In genomic region chr2:180944372-180944771, GRCh38 we compare ENCODE assay signal across 21 cellular contexts. TPM values are rescaled to one million over a fixed set of nuclear protein-coding genes. Genes with fewer than 3 reads are reported as not detected.
DNase-seq lines count a peak whose midpoint lies in the region; ATAC-seq, FAIRE-seq and TF ChIP-seq lines count a peak whose summit lies in the region.
"Had no signal": no experiment of that assay in that cellular context is flagged by ENCODE, and none has a peak within 500 bp of the region (broad histone marks: within the 10 kb centered on the region; RNA-seq: fewer than 3 reads in every experiment).

No MANE protein-coding gene starts in this region.

- TF ChIP-seq RAD21 in Ishikawa (IDR thresholded peaks at IDR 0.05; ENCODE audit: low read depth) (no peak), H1 (IDR thresholded peaks at IDR 0.05 in 1 of 2, conservative IDR thresholded peaks at IDR 0.05 in 1 of 2; ENCODE audit: low read depth in 2 of 2, low read length in 2 of 2) (no peak)

- H2BK15ac ChIP-seq in H1 (ENCODE audit: low read length) = no peak overlapping the region

- no peak overlapping the region for H3K4me2 ChIP-seq in H1 (ENCODE audit: insufficient read depth in 1 of 2, low read depth in 2 of 2, low read length in 2 of 2)
- no peak overlapping the region for H3K4me2 ChIP-seq in GM23248 (ENCODE audit: unreplicated experiment)

- ATAC-seq in HG03025 (IDR thresholded peaks at IDR 0.05; ENCODE audit: low FRiP score, unreplicated experiment) = no peak

- CTCF ChIA-PET in H1 (lab: Charles Lee; ENCODE audit: partially characterized antibody) = interaction anchor here (1.0 kb wide), 1 partner anchor 36 kb away, joined by 3 read pairs; the partner anchor contains the start of gene UBE2E3

- H3K23ac ChIP-seq in H1 (ENCODE audit: insufficient read length) = no peak overlapping the region

- H3K9me3 ChIP-seq in H1 (ENCODE audit: insufficient read depth in 2 of 2, low read depth in 1 of 2, low read length in 1 of 2) = no peaks in the 10 kb centered on the region
- H3K9me3 ChIP-seq in GM23248 (ENCODE audit: low read depth) = no peaks in the 10 kb centered on the region
- H3K9me3 ChIP-seq: Caco-2 had no signal

- TF ChIP-seq POLR2A in H1 (IDR thresholded peaks at IDR 0.05; ENCODE audit: control extremely low read depth in 1 of 2, low read depth in 2 of 2, low read length in 2 of 2) = no peak

- H2AFZ ChIP-seq in H1 (ENCODE audit: low read length) (no peak overlapping the region), GM23248 (no peak overlapping the region)

- H3K4me1 ChIP-seq in H1 (replicated peaks in 1 of 4; ENCODE audit: control insufficient read depth in 3 of 4, insufficient read depth in 4 of 4, low read length in 3 of 4) (no peaks in the 10 kb centered on the region; a peak in 1 of 7 replicates), GM23248 (ENCODE audit: insufficient read depth) (no peaks in the 10 kb centered on the region)
- H3K4me1 ChIP-seq: Caco-2 had no signal

- H3K9me3 Mint-ChIP-seq in nephron progenitor cell = no peaks in the 10 kb centered on the region
- H3K9me3 Mint-ChIP-seq: CD4-positive, alpha-beta T cell; H9 had no signal

- H3K9ac ChIP-seq in H1 (replicated peaks in 1 of 4; ENCODE audit: extremely low read depth in 1 of 4, low read depth in 3 of 4, low read length in 3 of 4) (no peak overlapping the region), GM23248 (no peak overlapping the region)

- H3K23me2 ChIP-seq in H1 (ENCODE audit: low read depth, low read length) = no peaks in the 10 kb centered on the region

- TF ChIP-seq CTCF in H1 (IDR thresholded peaks at IDR 0.05; ENCODE audit: control extremely low read depth in 1 of 3, insufficient read depth in 1 of 3, low read depth in 1 of 3, low read length in 3 of 3) (no peak), nephron progenitor cell (IDR thresholded peaks at IDR 0.05) (no peak)

- H3K4ac ChIP-seq in H1 (replicated peaks; ENCODE audit: insufficient read length, low read depth, low read length) = no peak overlapping the region

- no peaks in the 10 kb centered on the region for H3K36me3 Mint-ChIP-seq in nephron progenitor cell (ENCODE audit: low read depth)

- DNase-seq in H7 (peak; percentile 0), H1 (ENCODE audit: low read depth in 1 of 2, low spot score in 2 of 2) (no peak), nephron progenitor cell (peak; percentile 4), SK-N-DZ (ENCODE audit: low spot score) (no peak), GOT3 (lab: John Stamatoyannopoulos, UW) (no peak), GM23248 (no peak)
- DNase-seq: AML-193; Caco-2; CD4-positive, alpha-beta T cell; H9; Karpas-422; KBM-7 had no signal

- H4K20me1 ChIP-seq in H1 (replicated peaks in 1 of 2; ENCODE audit: control insufficient read depth in 1 of 2, insufficient read depth in 2 of 2, low read length in 2 of 2) (no peaks in the 10 kb centered on the region), GM23248 (ENCODE audit: insufficient read depth) (no peaks in the 10 kb centered on the region)

- H4K91ac ChIP-seq in H1 (replicated peaks; ENCODE audit: insufficient read length, low read length) = no peak overlapping the region

- no peak overlapping the region for H4K5ac ChIP-seq in H1 (ENCODE audit: insufficient read length, low read depth, low read length)

- POLR2A ChIA-PET in H1 (lab: Charles Lee; ENCODE audit: partially characterized antibody) = interaction anchor here (0.6 kb wide), 1 partner anchor 37 kb away, joined by 3 read pairs; no protein-coding TSS in a partner anchor

- no peak overlapping the region for H2BK12ac ChIP-seq in H1 (ENCODE audit: low read depth, low read length)

- no peaks in the 10 kb centered on the region for H3K4me1 Mint-ChIP-seq in nephron progenitor cell

- H3K4me3 ChIP-seq in H7 (ENCODE audit: insufficient read depth, low read depth, low read length) (no peak overlapping the region), H1 (ENCODE audit: extremely low read depth in 1 of 4, insufficient read depth in 2 of 4, low read depth in 3 of 4, low read length in 4 of 4) (no peak overlapping the region), GM23248 (no peak overlapping the region)

- H3K27ac ChIP-seq in H1 (ENCODE audit: low read depth, low read length) (no peak overlapping the region), GM23248 (no peak overlapping the region)
- H3K27ac ChIP-seq: C4-2B, HL-60 had no signal

- no peaks in the 10 kb centered on the region for H3K36me3 ChIP-seq in H7 (replicated peaks; ENCODE audit: control insufficient read depth, insufficient read depth, low read length)
- no peaks in the 10 kb centered on the region for H3K36me3 ChIP-seq in H1 (ENCODE audit: control insufficient read depth in 2 of 4, insufficient read depth in 4 of 4, low read length in 3 of 4)
- H3K36me3 ChIP-seq in GM23248 (ENCODE audit: low read depth) = no peaks in the 10 kb centered on the region

- no peak for FAIRE-seq in H1 (lab: Jason Lieb, UNC)
- FAIRE-seq: A204.1, D721Med, G401.6, GM12892, GM18507 had no signal

- H3K27me3 ChIP-seq in H7 (ENCODE audit: control insufficient read depth, insufficient read depth, low read length) (no peaks in the 10 kb centered on the region), H1 (replicated peaks in 1 of 4; ENCODE audit: control insufficient read depth in 3 of 4, extremely low read depth in 1 of 4, insufficient read depth in 3 of 4, low read length in 3 of 4) (no peaks in the 10 kb centered on the region), GM23248 (replicated peaks; ENCODE audit: insufficient read depth) (no peaks in the 10 kb centered on the region)

- H3K27ac Mint-ChIP-seq in nephron progenitor cell = no peak overlapping the region
- H3K27ac Mint-ChIP-seq: CD4-positive, alpha-beta T cell; H9 had no signal

- H3K79me2 ChIP-seq in H1 (ENCODE audit: control insufficient read depth in 1 of 2, insufficient read depth in 2 of 2, low read length in 2 of 2) = no peaks in the 10 kb centered on the region
- H3K79me2 ChIP-seq in GM23248 (ENCODE audit: insufficient read depth) = no peaks in the 10 kb centered on the region

- no peak overlapping the region for H3K14ac ChIP-seq in H1 (ENCODE audit: insufficient read length)

- no peaks in the 10 kb centered on the region for H3K79me1 ChIP-seq in H1 (ENCODE audit: low read depth, low read length)

- H3K9me2 ChIP-seq in GM23248 (ENCODE audit: insufficient read depth) = no peaks in the 10 kb centered on the region; the same call in 1 of the 2 replicates

- no peak overlapping the region for H3K4me3 Mint-ChIP-seq in nephron progenitor cell
- H3K4me3 Mint-ChIP-seq: CD4-positive, alpha-beta T cell; H9 had no signal

- 86% methylated on average over 3 of the region's 3 CpGs; no CpG with 5 or more reads in 1 of the 2 experiments for WGBS in H1 (ENCODE audit: extremely low coverage in 1 of 2, insufficient coverage in 1 of 2, insufficient read length in 1 of 2, insufficient replicate concordance in 2 of 2, low coverage in 1 of 2, low lambda C conversion rate in 2 of 2, missing lambda C conversion rate in 1 of 2), 2 experiments
- 88 to 94% methylated on average over 3 of the region's 3 CpGs for WGBS in GM23248 (ENCODE audit: low coverage in 1 of 2, low lambda C conversion rate in 2 of 2, missing lambda C conversion rate in 2 of 2), 2 experiments

- in situ Hi-C loops in GM23248 (cut with MboI) = no loop called here

- H3F3A ChIP-seq in GM23248 (ENCODE audit: insufficient read depth) = no peaks in the 10 kb centered on the region

- H3K18ac ChIP-seq in H1 (ENCODE audit: extremely low read depth, low read length) = no peak overlapping the region

- H3K56ac ChIP-seq in H1 (replicated peaks; ENCODE audit: insufficient read length, low read depth, low read length) = no peak overlapping the region

- TF ChIP-seq EP300 in Ishikawa (IDR thresholded peaks at IDR 0.05; ENCODE audit: borderline replicate concordance) (no peak), H1 (IDR thresholded peaks at IDR 0.05; ENCODE audit: borderline replicate concordance in 1 of 2, low read depth in 2 of 2, low read length in 2 of 2) (no peak)

- no peak overlapping the region for H2AK5ac ChIP-seq in H1 (ENCODE audit: low read depth, low read length)

- no peak overlapping the region for H2BK20ac ChIP-seq in H1 (ENCODE audit: low read length)

- no peak overlapping the region for H2BK5ac ChIP-seq in H1 (ENCODE audit: low read depth, low read length)

- no peak overlapping the region for H4K8ac ChIP-seq in H1 (ENCODE audit: extremely low read depth, insufficient read depth, low read length)

- H2BK120ac ChIP-seq in H1 (replicated peaks; ENCODE audit: low read depth, low read length) = no peak overlapping the region

- H3K27me3 Mint-ChIP-seq in nephron progenitor cell (ENCODE audit: low read depth, poor library complexity) = no peaks in the 10 kb centered on the region

TF ChIP-seq in Ishikawa, 13 proteins besides CTCF, POLR2A, EP300 and RAD21 (continues in another document):
- TF ChIP-seq TAF1 (IDR thresholded peaks at IDR 0.05; ENCODE audit: low read depth) (no peak), FOXM1 (IDR thresholded peaks at IDR 0.05; ENCODE audit: borderline replicate concordance, low read depth) (no peak)

TF ChIP-seq in H1, 55 proteins besides CTCF, POLR2A, EP300 and RAD21 (continues in another document):
- TF ChIP-seq RBBP5 (IDR thresholded peaks at IDR 0.05; ENCODE audit: borderline replicate concordance, low read depth, low read length) = no peak

RNA-seq across cellular contexts. Expression of gene UBE2E3, which starts 36.0 kb away (rescaled TPM):
- 107 and 114 TPM in 2 replicates for total RNA-seq in H7 (2014; rRNA removed; shearing (Covaris generic))
- total RNA-seq in H1 (2021; fragmentation: NEBNext Ultra II Directional; extraction: Animal tissue kit (Norgen Biotek cat#: 25700)) = 96.0 and 106 TPM in 2 replicates
- polyA plus RNA-seq in H1 (2011; rRNA removed) = 71.0 and 132 TPM in 2 replicates
- 86.6 TPM for polyA plus RNA-seq in H1 (2011; cell fraction: cytosol; rRNA removed)
- 59.1 TPM for polyA plus RNA-seq in H1 (2011; cell fraction: nucleus; rRNA removed)
- polyA plus RNA-seq in H1 (2012, experiment 1 of 2) = 96.9 to 115 TPM (median 105 TPM) in 4 replicates
- 69.9 TPM for polyA plus RNA-seq in H1 (2012, experiment 2 of 2)
- polyA plus RNA-seq in H1 (2013, experiment 1 of 2) = 73.3 TPM
- 76.2 TPM for polyA plus RNA-seq in H1 (2013, experiment 2 of 2)
- polyA minus RNA-seq in H1 (2011; rRNA and poly(A)+ RNA removed) = 64.5 and 86.9 TPM in 2 replicates
- 24.4 TPM for polyA minus RNA-seq in H1 (2011; cell fraction: cytosol; rRNA and poly(A)+ RNA removed)
- 47.9 TPM for polyA minus RNA-seq in H1 (2011; cell fraction: nucleus; rRNA and poly(A)+ RNA removed)
- polyA plus RNA-seq in SK-N-DZ (2014; cell fraction: cytosol; rRNA removed) = 501 and 541 TPM in 2 replicates
- polyA plus RNA-seq in SK-N-DZ (2014; cell fraction: nucleus; rRNA removed) = 286 and 369 TPM in 2 replicates
- total RNA-seq in GM23248 (2014; rRNA removed; shearing (Covaris generic)) = 142 and 171 TPM in 2 replicates
- polyA plus RNA-seq in GM23248 (2016; fragmentation: Nextera tagmentation; extraction: Ambion mirVana) = 168 and 184 TPM in 2 replicates

Comparison
In these comparisons a context has a peak if more than half of its experiments do, and no peak if none do; other contexts are left out.
1. DNase-seq: peak in H7 (single experiment) and nephron progenitor cell (single experiment); none in H1 (0 of 2), SK-N-DZ (single experiment), GOT3 (single experiment) and GM23248 (single experiment).